Comparison of ENCODE assay signal across 1 cellular context in genomic region chr17:74260525-74260850, GRCh38.
TF ChIP-seq lines count a peak whose summit lies in the region.

No MANE protein-coding gene starts in this region.

TF ChIP-seq in WTC11, 78 proteins besides CTCF, POLR2A, EP300 and RAD21 (continued from another document):
- no peak for TF ChIP-seq FOXJ3 (CRISPR knock-in tag; IDR thresholded peaks at IDR 0.05; ENCODE audit: borderline replicate concordance)
- peak; percentile 29; the same call in 1 of the 2 replicates for TF ChIP-seq TP53 (CRISPR knock-in tag; IDR thresholded peaks at IDR 0.05)
- 0 out of 2 replicates have a peak, but pooled peaks have one; percentile 13 for TF ChIP-seq FOXK1 (CRISPR knock-in tag; IDR thresholded peaks at IDR 0.05)
- no peak for TF ChIP-seq FOXP1 (CRISPR knock-in tag; IDR thresholded peaks at IDR 0.05; ENCODE audit: borderline replicate concordance)
- TF ChIP-seq ZNF532 (CRISPR knock-in tag; IDR thresholded peaks at IDR 0.05; ENCODE audit: borderline replicate concordance), result no peak
